Comparison of ENCODE assay signal across 1 cellular context in genomic region chr7:143279186-143280098, GRCh38.
TF ChIP-seq lines count a peak whose summit lies in the region.

No MANE protein-coding gene starts in this region.

TF ChIP-seq in GM12878, 131 proteins besides CTCF, POLR2A, EP300 and RAD21:
- TF ChIP-seq BMI1 (IDR thresholded peaks at IDR 0.05; ENCODE audit: borderline replicate concordance), result peak; percentile 32; the same call in 1 of the 2 replicates
- TF ChIP-seq DPF2 (IDR thresholded peaks at IDR 0.05), result no peak
